ENCODE assay signal across 8 cellular contexts in genomic region chr2:208025814-208026184, GRCh38. TPM values are rescaled to one million over a fixed set of nuclear protein-coding genes. Genes with fewer than 3 reads are reported as not detected.
DNase-seq lines count a peak whose midpoint lies in the region; ATAC-seq, FAIRE-seq and TF ChIP-seq lines count a peak whose summit lies in the region.

No MANE protein-coding gene starts in this region.

- no peaks in the 10 kb centered on the region for H3K36me3 ChIP-seq in tibial nerve

- peaks cover 0 to 32% (median 4%) of the 10 kb centered on the region in 4 donors for H3K4me1 ChIP-seq in tibial nerve

- no peaks in the 10 kb centered on the region for H3K9me3 ChIP-seq in tibial nerve

- CTCF ChIA-PET in WTC11 (lab: Charles Lee) = interaction anchor here (0.7 to 3.5 kb wide), 8 partner anchors 8 to 399 kb away, joined by 3 to 24 read pairs (median 4); no protein-coding TSS in a partner anchor

- no peaks in the 10 kb centered on the region for H3K9me3 Mint-ChIP-seq in WTC11
- H3K9me3 Mint-ChIP-seq in dendritic cell treated with granulocyte-macrophage colony-stimulating factor and Interleukin-4, amounts not matched to agents 40 ng/mL and 50 ng/mL, for 4 days = no peaks in the 10 kb centered on the region
- no peaks in the 10 kb centered on the region for H3K9me3 Mint-ChIP-seq in naive B cell

- H3K27me3 Mint-ChIP-seq in WTC11 (ENCODE audit: low read depth) (no peaks in the 10 kb centered on the region), naive B cell (no peaks in the 10 kb centered on the region)
- H3K27me3 Mint-ChIP-seq in dendritic cell treated with granulocyte-macrophage colony-stimulating factor and Interleukin-4, amounts not matched to agents 40 ng/mL and 50 ng/mL, for 4 days = no peaks in the 10 kb centered on the region

- no peak for FAIRE-seq in RCC 7860 (lab: Jason Lieb, UNC)

- peak; percentile 25 for ATAC-seq in GM18909 (IDR thresholded peaks at IDR 0.05; ENCODE audit: poor library complexity, unreplicated experiment)
- peak; percentile 29 for ATAC-seq in HG03045 (IDR thresholded peaks at IDR 0.05; ENCODE audit: unreplicated experiment)
- peak; percentile 55 for ATAC-seq in WTC11
- ATAC-seq in naive B cell (ENCODE audit: low read depth in 2 of 2) = peak; percentile 8 to 26

- DNase-seq in WTC11 (ENCODE audit: low spot score) (peak; percentile 30), naive B cell (peak; percentile 7), tibial nerve (ENCODE audit: low spot score in 2 of 2) (no peak), RCC 7860 (ENCODE audit: low spot score) (no peak), COLO668 (lab: John Stamatoyannopoulos, UW; ENCODE audit: unreplicated experiment) (no peak)

- no peak for TF ChIP-seq POLR2A in tibial nerve (IDR thresholded peaks at IDR 0.05)

- H3K4me3 Mint-ChIP-seq in WTC11 (peak overlapping the region; percentile 92), naive B cell (peak overlapping the region; percentile 91 to 98 (median 94))
- H3K4me3 Mint-ChIP-seq in dendritic cell treated with granulocyte-macrophage colony-stimulating factor and Interleukin-4, amounts not matched to agents 40 ng/mL and 50 ng/mL, for 4 days = peak overlapping the region; percentile 91

- intact Hi-C loops in dendritic cell treated with granulocyte-macrophage colony-stimulating factor and Interleukin-4, amounts not matched to agents 40 ng/mL and 50 ng/mL, for 4 days (cut with micrococcal nuclease) = loop anchor here (10.0 kb wide), 1 partner anchor 401 kb away; the partner anchor contains the start of gene METTL21A

- H3K4me1 Mint-ChIP-seq in WTC11 (peaks cover 11% of the 10 kb centered on the region), naive B cell (peaks cover 10 to 30% (median 19%) of the 10 kb centered on the region in 3 donors)
- peaks cover 18% of the 10 kb centered on the region for H3K4me1 Mint-ChIP-seq in dendritic cell treated with granulocyte-macrophage colony-stimulating factor and Interleukin-4, amounts not matched to agents 40 ng/mL and 50 ng/mL, for 4 days (ENCODE audit: low read depth)

- POLR2A ChIA-PET in WTC11 (lab: Charles Lee) = interaction anchor here (0.7 to 1.8 kb wide), 3 partner anchors 129 to 260 kb away, joined by 3 to 6 read pairs (median 3); no protein-coding TSS in a partner anchor

- H3K27me3 ChIP-seq in tibial nerve = no peaks in the 10 kb centered on the region

- H3K27ac ChIP-seq in tibial nerve = peak overlapping the region; percentile 74 to 86 (median 82)

- no peak for TF ChIP-seq CTCF in WTC11 (IDR thresholded peaks at IDR 0.05)
- no peak for TF ChIP-seq CTCF in tibial nerve (IDR thresholded peaks at IDR 0.05)

- no peaks in the 10 kb centered on the region for H3K36me3 Mint-ChIP-seq in WTC11
- H3K36me3 Mint-ChIP-seq in dendritic cell treated with granulocyte-macrophage colony-stimulating factor and Interleukin-4, amounts not matched to agents 40 ng/mL and 50 ng/mL, for 4 days (ENCODE audit: low read depth) = peaks cover 13% of the 10 kb centered on the region
- no peaks in the 10 kb centered on the region for H3K36me3 Mint-ChIP-seq in naive B cell

- TF ChIP-seq EP300 in tibial nerve (IDR thresholded peaks at IDR 0.05) = no peak

- WGBS in tibial nerve, 2 donors = 36 to 60% methylated on average over 10 of the region's 10 CpGs

- peak overlapping the region; percentile 58 to 81 (median 70) for H3K4me3 ChIP-seq in tibial nerve

- H3K27ac Mint-ChIP-seq in WTC11 (peak overlapping the region; percentile 86), naive B cell (peak overlapping the region; percentile 22 to 95 (median 90))
- peak overlapping the region; percentile 94 for H3K27ac Mint-ChIP-seq in dendritic cell treated with granulocyte-macrophage colony-stimulating factor and Interleukin-4, amounts not matched to agents 40 ng/mL and 50 ng/mL, for 4 days

TF ChIP-seq in WTC11, 78 proteins besides CTCF, POLR2A, EP300 and RAD21:
- no peak for TF ChIP-seq GRHL2 (CRISPR knock-in tag; IDR thresholded peaks at IDR 0.05; ENCODE audit: insufficient replicate concordance, severe bottlenecking)
- TF ChIP-seq OVOL2 (CRISPR knock-in tag; IDR thresholded peaks at IDR 0.05; ENCODE audit: borderline replicate concordance) = no peak
- TF ChIP-seq ZNF671 (CRISPR knock-in tag; IDR thresholded peaks at IDR 0.05) = no peak
TF ChIP-seq in WTC11: peak in this region for 0.

RNA-seq across cellular contexts. Expression of gene PLEKHM3, which starts 0.5 kb away (rescaled TPM):
- total RNA-seq in WTC11 (2021) = 4.3 to 5.8 TPM (median 4.5 TPM) in 3 replicates
- 1 to 10 TPM; 1.3 to 7.7 (median 3.7) TPM for polyA plus RNA-seq in naive B cell (ENCODE audit: low read depth in 6 of 6)
- 10 to 100 TPM; 22.0 to 29.1 (median 25.0) TPM for total RNA-seq in tibial nerve

Comparison
In these comparisons a context has a peak if more than half of its experiments do, and no peak if none do; other contexts are left out.
1. DNase-seq: peak in WTC11 (single experiment) and naive B cell (single experiment); none in tibial nerve (0 of 2), RCC 7860 (single experiment) and COLO668 (single experiment).
2. Peak in every context shown above with its lines, with median percentiles within 50 percentile points of each other: ATAC-seq, H3K27ac Mint-ChIP-seq and H3K4me3 Mint-ChIP-seq.